ENCODE assay signal across 23 cellular contexts in genomic region chr19:6035026-6035425, GRCh38.
"Had no signal": no experiment of that assay in that cellular context is flagged by ENCODE, and none has a peak within 500 bp of the region (broad histone marks: within the 10 kb centered on the region; RNA-seq: fewer than 3 reads in every experiment).

No MANE protein-coding gene starts in this region.

- H3K27ac Mint-ChIP-seq: activated CD4-positive, alpha-beta T cell treated with anti-CD3 and anti-CD28 coated beads, Interleukin-2, amount 10 ng/mL, durations not matched to agents 24 days and 14 days; activated naive CD4-positive, alpha-beta T cell treated with anti-CD3 and anti-CD28 coated beads, Interleukin-2, amount 50 U/mL, for 72 hours; activated T-helper 1 cell treated with anti-CD3 and anti-CD28 coated beads, Interleukin-12 subunit alpha, Interleukin-12 subunit beta, Interleukin-2, Interleukin-4 antibody, amounts not matched to agents 30 ng/mL and 10 ng/mL and 1 ng/mL, durations not matched to agents 14 hours and 24 hours and 36 hours; natural killer cell treated with Interleukin-12 subunit alpha and Interleukin-12 subunit beta and Interleukin-15 and Interleukin-18, amount 100 ng/mL, for 72 hours; stimulated activated naive B cell treated with anti-CD40 and anti-IgM and Interleukin-4, amounts not matched to agents 10 μg/mL and 1 μg/mL and 100 μg/mL, for 72 hours; T-cell; T-helper 2 cell treated with Interferon-gamma antibody and Interleukin-4, amounts not matched to agents 5 μg/mL and 100 μg/mL, for 36 hours had no signal

- H3K36me3 ChIP-seq: pancreas, uterus had no signal

- H3K27me3 ChIP-seq: left lung, pancreas, uterus had no signal

- H3K4me1 ChIP-seq: left lung, pancreas, uterus had no signal

- ATAC-seq: activated CD4-positive, CD25-positive, alpha-beta regulatory T cell treated with anti-CD3 and anti-CD28 coated beads, Interleukin-2, amount 50 U/mL, for 24 hours; activated naive CD4-positive, alpha-beta T cell treated with anti-CD3 and anti-CD28 coated beads, Interleukin-2, amount 50 U/mL, for 72 hours; natural killer cell treated with Interleukin-12 subunit alpha and Interleukin-12 subunit beta and Interleukin-15 and Interleukin-18, amount 100 ng/mL, for 72 hours; pancreas; right cardiac atrium; SK-N-SH treated with all-trans-retinoic acid at 6 μM for 48 hours; stimulated activated naive B cell treated with anti-CD40 and anti-IgM and Interleukin-4, amounts not matched to agents 10 μg/mL and 1 μg/mL and 100 μg/mL, for 72 hours; T-cell had no signal

- H3K9me3 Mint-ChIP-seq: activated naive CD4-positive, alpha-beta T cell treated with anti-CD3 and anti-CD28 coated beads, Interleukin-2, amount 50 U/mL, for 72 hours; activated T-helper 1 cell treated with anti-CD3 and anti-CD28 coated beads, Interleukin-12 subunit alpha, Interleukin-12 subunit beta, Interleukin-2, Interleukin-4 antibody, amounts not matched to agents 30 ng/mL and 10 ng/mL and 1 ng/mL, durations not matched to agents 14 hours and 24 hours and 36 hours; natural killer cell treated with Interleukin-12 subunit alpha and Interleukin-12 subunit beta and Interleukin-15 and Interleukin-18, amount 100 ng/mL, for 72 hours; stimulated activated naive B cell treated with anti-CD40 and anti-IgM and Interleukin-4, amounts not matched to agents 10 μg/mL and 1 μg/mL and 100 μg/mL, for 72 hours; T-cell had no signal

- H3K27me3 Mint-ChIP-seq: activated CD4-positive, alpha-beta T cell treated with anti-CD3 and anti-CD28 coated beads, Interleukin-2, amount 10 ng/mL, durations not matched to agents 24 days and 14 days; brain; natural killer cell treated with Interleukin-12 subunit alpha and Interleukin-12 subunit beta and Interleukin-15 and Interleukin-18, amount 100 ng/mL, for 72 hours; stimulated activated naive B cell treated with anti-CD40 and anti-IgM and Interleukin-4, amounts not matched to agents 10 μg/mL and 1 μg/mL and 100 μg/mL, for 72 hours; T-cell had no signal

- H3K27ac ChIP-seq: left lung, pancreas, thoracic aorta, uterus, VCaP had no signal

- H3K9me3 ChIP-seq: left lung, pancreas, thoracic aorta, uterus had no signal

- H3K4me1 Mint-ChIP-seq: brain, T-cell had no signal

- H3K4me3 Mint-ChIP-seq: activated CD4-positive, alpha-beta T cell treated with anti-CD3 and anti-CD28 coated beads, Interleukin-2, amount 10 ng/mL, durations not matched to agents 24 days and 14 days; activated T-helper 1 cell treated with anti-CD3 and anti-CD28 coated beads, Interleukin-12 subunit alpha, Interleukin-12 subunit beta, Interleukin-2, Interleukin-4 antibody, amounts not matched to agents 30 ng/mL and 10 ng/mL and 1 ng/mL, durations not matched to agents 14 hours and 24 hours and 36 hours; brain; natural killer cell treated with Interleukin-12 subunit alpha and Interleukin-12 subunit beta and Interleukin-15 and Interleukin-18, amount 100 ng/mL, for 72 hours; stimulated activated naive B cell treated with anti-CD40 and anti-IgM and Interleukin-4, amounts not matched to agents 10 μg/mL and 1 μg/mL and 100 μg/mL, for 72 hours; T-cell; T-helper 2 cell treated with Interferon-gamma antibody and Interleukin-4, amounts not matched to agents 5 μg/mL and 100 μg/mL, for 36 hours had no signal

- DNase-seq: activated CD4-positive, alpha-beta T cell treated with anti-CD3 and anti-CD28 coated beads, Interleukin-2, amount 10 ng/mL, durations not matched to agents 24 days and 14 days; aorta; caudate nucleus; effector memory CD4-positive, alpha-beta T cell; foreskin melanocyte; left lung; mammary epithelial cell; pancreas; right cardiac atrium; small intestine; stimulated activated CD4-positive, alpha-beta T cell treated with anti-CD3 and anti-CD28 coated beads, Interleukin-2, amount 100 ng/mL, for 48 hours; stimulated activated naive B cell treated with anti-CD40 and anti-IgM and Interleukin-4, amounts not matched to agents 10 μg/mL and 1 μg/mL and 100 μg/mL, for 72 hours; T-cell had no signal

- H3K36me3 Mint-ChIP-seq: natural killer cell treated with Interleukin-12 subunit alpha and Interleukin-12 subunit beta and Interleukin-15 and Interleukin-18, amount 100 ng/mL, for 72 hours; stimulated activated naive B cell treated with anti-CD40 and anti-IgM and Interleukin-4, amounts not matched to agents 10 μg/mL and 1 μg/mL and 100 μg/mL, for 72 hours had no signal

- H3K4me3 ChIP-seq: left lung, pancreas, thoracic aorta, uterus had no signal
